In the genomic region with DNA sequence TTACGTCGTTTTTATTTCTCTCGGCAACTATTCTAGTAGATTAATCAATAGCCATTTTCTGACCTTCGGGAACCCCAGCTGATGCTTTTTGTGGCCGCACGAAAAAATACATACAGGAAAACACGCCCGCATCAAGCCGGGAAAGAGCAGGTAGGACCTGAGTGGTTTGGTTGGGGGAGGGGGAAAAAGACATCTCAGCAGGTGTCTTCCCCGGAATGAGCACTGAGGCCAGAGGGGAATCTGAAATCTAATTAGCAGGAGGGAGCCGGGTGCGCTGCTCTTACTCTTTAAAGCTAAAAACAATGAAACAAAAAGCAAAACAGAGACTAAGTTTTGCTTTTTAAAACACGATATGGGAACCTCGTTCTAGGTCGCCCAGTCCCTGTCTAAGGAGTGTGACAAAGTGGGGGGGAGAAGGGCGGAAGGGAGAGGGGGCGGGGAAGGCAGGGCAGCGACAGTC, we compare ENCODE assay signal across 9 cellular contexts. TPM values are rescaled to one million over a fixed set of nuclear protein-coding genes. Genes with fewer than 3 reads are reported as not detected.
DNase-seq lines count a peak whose midpoint lies in the region; ATAC-seq and TF ChIP-seq lines count a peak whose summit lies in the region.
"Had no signal": no experiment of that assay in that cellular context is flagged by ENCODE, and none has a peak within 500 bp of the region (broad histone marks: within the 10 kb centered on the region; RNA-seq: fewer than 3 reads in every experiment).

No MANE protein-coding gene starts in this region.

- peaks cover 12% of the 10 kb centered on the region for H3K4me1 Mint-ChIP-seq in activated T-helper 17 cell treated with anti-CD3 and anti-CD28 coated beads, Interleukin-2, amount 50 U/mL, for 72 hours

- peaks cover 95% of the 10 kb centered on the region for H3K27me3 ChIP-seq in GM23248 (replicated peaks; ENCODE audit: insufficient read depth)
- peaks cover 100% of the 10 kb centered on the region for H3K27me3 ChIP-seq in lower lobe of right lung (ENCODE audit: low read depth)

- peak overlapping the region; percentile 56 for H3K27ac Mint-ChIP-seq in activated T-helper 17 cell treated with anti-CD3 and anti-CD28 coated beads, Interleukin-2, amount 50 U/mL, for 72 hours

- H3K27ac ChIP-seq in GM23248 (no peak overlapping the region), lower lobe of right lung (no peak overlapping the region)

- no peak for TF ChIP-seq POLR2A in GM18505 (IDR thresholded peaks at IDR 0.05; ENCODE audit: borderline replicate concordance, extremely low read depth, insufficient read depth, insufficient read length)

- TF ChIP-seq CTCF in AG10803 (conservative IDR thresholded peaks at IDR 0.05; ENCODE audit: low read length) (no peak), lower lobe of right lung (IDR thresholded peaks at IDR 0.05) (no peak)

- intact Hi-C loops in lower lobe of right lung (cut with DNase I): no loop called here

- H3K4me3 ChIP-seq in AG10803 (ENCODE audit: low read length) (peak overlapping the region; percentile 52), GM23248 (peak overlapping the region; percentile 66), lower lobe of right lung (peak overlapping the region; percentile 59)

- H3K4me1 ChIP-seq in GM23248 (ENCODE audit: insufficient read depth): no peaks in the 10 kb centered on the region
- H3K4me1 ChIP-seq in lower lobe of right lung: peaks cover 44% of the 10 kb centered on the region

- no peaks in the 10 kb centered on the region for H3K9me3 Mint-ChIP-seq in activated T-helper 17 cell treated with anti-CD3 and anti-CD28 coated beads, Interleukin-2, amount 50 U/mL, for 72 hours

- H3K36me3 Mint-ChIP-seq in activated T-helper 17 cell treated with anti-CD3 and anti-CD28 coated beads, Interleukin-2, amount 50 U/mL, for 72 hours (ENCODE audit: low read depth): peaks cover 43% of the 10 kb centered on the region

- peaks cover 53% of the 10 kb centered on the region for H3K27me3 Mint-ChIP-seq in activated T-helper 17 cell treated with anti-CD3 and anti-CD28 coated beads, Interleukin-2, amount 50 U/mL, for 72 hours

- no peaks in the 10 kb centered on the region for H3K9me2 ChIP-seq in GM23248 (ENCODE audit: insufficient read depth)

- peak; percentile 32 for ATAC-seq in activated T-helper 17 cell treated with anti-CD3 and anti-CD28 coated beads, Interleukin-2, amount 50 U/mL, for 72 hours (replicated peaks)
- no peak for ATAC-seq in lower lobe of right lung
- no peak for ATAC-seq in GM18505 (IDR thresholded peaks at IDR 0.05; ENCODE audit: unreplicated experiment)

- 13 to 19% methylated on average over 15 to 18 of the region's 18 CpGs for WGBS in GM23248 (ENCODE audit: low coverage in 1 of 2, low lambda C conversion rate in 2 of 2, missing lambda C conversion rate in 2 of 2), 2 experiments

- no peaks in the 10 kb centered on the region for H4K20me1 ChIP-seq in GM23248 (ENCODE audit: insufficient read depth)

- no peak overlapping the region for H3K9ac ChIP-seq in GM23248

- peak overlapping the region; percentile 68 for H3K4me3 Mint-ChIP-seq in activated T-helper 17 cell treated with anti-CD3 and anti-CD28 coated beads, Interleukin-2, amount 50 U/mL, for 72 hours

- peak overlapping the region; percentile 74 for H2AFZ ChIP-seq in GM23248

- H3K79me2 ChIP-seq in GM23248 (ENCODE audit: insufficient read depth): no peaks in the 10 kb centered on the region

- H3K4me2 ChIP-seq in GM23248 (ENCODE audit: unreplicated experiment): peak overlapping the region; percentile 48

- DNase-seq in AG10803 (ENCODE audit: low read depth) (no peak), GM23248 (no peak), lower lobe of right lung (no peak), CD1c-positive myeloid dendritic cell (ENCODE audit: extremely low spot score) (no peak), NCI-H510A treated with DMSO at 0.1 percent for 48 hours (lab: John Stamatoyannopoulos, UW) (no peak), OCI-M2 (lab: John Stamatoyannopoulos, UW; ENCODE audit: unreplicated experiment) (no peak)

- H3K9me3 ChIP-seq in GM23248 (ENCODE audit: low read depth): no peaks in the 10 kb centered on the region
- H3K9me3 ChIP-seq in lower lobe of right lung: no peaks in the 10 kb centered on the region

- in situ Hi-C loops in GM23248 (cut with MboI): no loop called here

- no peaks in the 10 kb centered on the region for H3K36me3 ChIP-seq in GM23248 (ENCODE audit: low read depth)
- no peaks in the 10 kb centered on the region for H3K36me3 ChIP-seq in lower lobe of right lung

- H3F3A ChIP-seq in GM23248 (ENCODE audit: insufficient read depth): no peaks in the 10 kb centered on the region

RNA-seq across cellular contexts. Expression of a gene that starts 0.5 kb away (rescaled TPM):
- total RNA-seq in GM23248 (2014; rRNA removed; shearing (Covaris generic)): not detected in 2 replicates
- polyA plus RNA-seq in GM23248 (2016; fragmentation: Nextera tagmentation; extraction: Ambion mirVana): not detected in 2 replicates
- not detected for total RNA-seq in activated T-helper 17 cell treated with anti-CD3 and anti-CD28 coated beads, Interleukin-2, amount 50 U/mL, for 72 hours
- not detected for total RNA-seq in lower lobe of right lung
- total RNA-seq: glomerular endothelial cell had no signal

RNA-seq across cellular contexts. Expression of a gene that starts 45.6 kb away (rescaled TPM):
- 8.4 and 12.8 TPM in 2 replicates for total RNA-seq in GM23248 (2014; rRNA removed; shearing (Covaris generic))
- 14.0 and 14.3 TPM in 2 replicates for polyA plus RNA-seq in GM23248 (2016; fragmentation: Nextera tagmentation; extraction: Ambion mirVana)
- 10 to 100 TPM; 18.1 to 20.4 TPM for total RNA-seq in activated T-helper 17 cell treated with anti-CD3 and anti-CD28 coated beads, Interleukin-2, amount 50 U/mL, for 72 hours
- total RNA-seq in lower lobe of right lung: 11.8 TPM
